In the genomic region with DNA sequence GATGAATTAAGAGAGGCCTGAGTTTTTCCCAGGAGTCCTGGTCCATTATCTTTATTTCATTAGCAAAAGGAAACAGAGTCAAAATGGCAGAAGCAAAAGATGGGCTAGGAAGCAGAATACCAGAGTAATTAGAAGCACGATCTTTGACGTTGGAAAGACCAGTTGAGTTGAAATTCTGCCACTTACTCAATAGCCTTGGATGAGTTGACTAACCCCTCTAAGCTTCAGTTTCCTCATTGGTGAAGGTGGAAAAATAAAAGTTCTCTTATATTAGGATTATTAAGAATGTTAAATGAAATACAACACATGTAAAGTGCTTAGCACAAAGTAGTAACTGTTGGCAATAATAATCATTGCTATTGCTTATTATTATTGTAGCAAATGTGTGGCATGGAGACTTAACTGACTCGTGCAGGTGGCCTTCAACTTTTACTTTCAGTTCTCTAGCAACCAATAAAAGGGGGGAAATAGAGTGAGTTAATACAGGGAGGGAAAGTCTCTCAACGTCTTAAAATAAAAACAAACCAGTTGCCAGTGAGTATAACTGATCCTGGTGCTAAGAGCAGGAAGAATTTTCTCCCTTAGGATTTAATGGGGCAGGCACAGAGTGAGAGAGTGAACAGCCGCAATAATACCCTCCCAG, we compare ENCODE assay signal across 8 cellular contexts. TPM values are rescaled to one million over a fixed set of nuclear protein-coding genes. Genes with fewer than 3 reads are reported as not detected.
DNase-seq lines count a peak whose midpoint lies in the region; ATAC-seq, FAIRE-seq and TF ChIP-seq lines count a peak whose summit lies in the region.
"Not testable (repeated sequence)": the region's sequence is repeated elsewhere in the genome, so short reads cannot be mapped to it uniquely, and the experiment has no call there.

No MANE protein-coding gene starts in this region.

- H3K36me3 ChIP-seq in SU-DHL-6 (ENCODE audit: low read length); right lobe of liver: not testable (repeated sequence)

- H3K4me3 Mint-ChIP-seq in activated naive CD4-positive, alpha-beta T cell treated with anti-CD3 and anti-CD28 coated beads, Interleukin-2, amount 10 ng/mL, durations not matched to agents 7 days and 5 days, result peak overlapping the region; percentile 54

- H3K4me3 ChIP-seq in A549; SU-DHL-6 (ENCODE audit: insufficient read depth, low read length, poor library complexity, severe bottlenecking): not testable (repeated sequence)
- peak overlapping the region in 1 of 3 donors; percentile 1 for H3K4me3 ChIP-seq in right lobe of liver

- CTCF ChIA-PET in A549 (lab: Yijun Ruan, JAX), result not testable (repeated sequence)
- CTCF ChIA-PET in activated naive CD4-positive, alpha-beta T cell treated with anti-CD3 and anti-CD28 coated beads, Interleukin-2, amount 10 ng/mL, durations not matched to agents 7 days and 5 days (lab: Charles Lee), result interaction anchor here (0.9 kb wide), 1 partner anchor 39 kb away, joined by 3 read pairs; no protein-coding TSS in a partner anchor

- not testable (repeated sequence) for H3F3A ChIP-seq in SU-DHL-6 (ENCODE audit: insufficient read depth)

- peak overlapping the region; percentile 45 for H3K27ac Mint-ChIP-seq in activated naive CD4-positive, alpha-beta T cell treated with anti-CD3 and anti-CD28 coated beads, Interleukin-2, amount 10 ng/mL, durations not matched to agents 7 days and 5 days

- POLR2A ChIA-PET in A549 (lab: Yijun Ruan, JAX), result not testable (repeated sequence)

- H3K9me3 ChIP-seq in A549; SU-DHL-6 (ENCODE audit: insufficient read depth, low read length); right lobe of liver: not testable (repeated sequence)

- TF ChIP-seq POLR2A in A549 (IDR thresholded peaks at IDR 0.05; ENCODE audit: low read length); right lobe of liver (IDR thresholded peaks at IDR 0.05): not testable (repeated sequence)

- peaks cover 15% of the 10 kb centered on the region for H3K4me1 Mint-ChIP-seq in activated naive CD4-positive, alpha-beta T cell treated with anti-CD3 and anti-CD28 coated beads, Interleukin-2, amount 10 ng/mL, durations not matched to agents 7 days and 5 days

- H3K27ac ChIP-seq in A549; SU-DHL-6 (ENCODE audit: low read depth, low read length); right lobe of liver: not testable (repeated sequence)

- not testable (repeated sequence) for H3K79me2 ChIP-seq in SU-DHL-6 (ENCODE audit: insufficient read depth, low read length)

- H3K9me3 Mint-ChIP-seq in activated naive CD4-positive, alpha-beta T cell treated with anti-CD3 and anti-CD28 coated beads, Interleukin-2, amount 10 ng/mL, durations not matched to agents 7 days and 5 days, result not testable (repeated sequence)

- not testable (repeated sequence) for H4K20me1 ChIP-seq in SU-DHL-6 (ENCODE audit: low read depth, low read length)

- TF ChIP-seq CTCF in A549 (IDR thresholded peaks at IDR 0.05); SU-DHL-6 (IDR thresholded peaks at IDR 0.05; ENCODE audit: insufficient read depth, low read length, poor library complexity, severe bottlenecking); right lobe of liver (IDR thresholded peaks at IDR 0.05): not testable (repeated sequence)

- peak overlapping the region; percentile 32; the same call in 1 of the 3 replicates for H3K4me2 ChIP-seq in A549
- H3K4me2 ChIP-seq in SU-DHL-6 (ENCODE audit: low read depth, low read length, poor library complexity, severe bottlenecking), result peak overlapping the region; percentile 30

- not testable (repeated sequence) for H3K36me3 Mint-ChIP-seq in activated naive CD4-positive, alpha-beta T cell treated with anti-CD3 and anti-CD28 coated beads, Interleukin-2, amount 10 ng/mL, durations not matched to agents 7 days and 5 days

- not testable (repeated sequence) for H3K9me2 ChIP-seq in SU-DHL-6 (replicated peaks; ENCODE audit: insufficient read depth, low read length)

- intact Hi-C loops in right lobe of liver (cut with DNase I), result not testable (repeated sequence)

- peak; percentile 70 for FAIRE-seq in A549 (lab: Jason Lieb, UNC)

- not testable (repeated sequence) for ATAC-seq in A549
- peak; percentile 82 for ATAC-seq in GM18858 (IDR thresholded peaks at IDR 0.05; ENCODE audit: unreplicated experiment)
- peak; percentile 69 for ATAC-seq in GM21423 (IDR thresholded peaks at IDR 0.05; ENCODE audit: unreplicated experiment)
- peak; percentile 89 for ATAC-seq in HG02885 (IDR thresholded peaks at IDR 0.05; ENCODE audit: poor library complexity, unreplicated experiment)
- peak; percentile 54 for ATAC-seq in HG03558 (IDR thresholded peaks at IDR 0.05; ENCODE audit: extremely low read depth, unreplicated experiment)
- peak in 3 of 4 donors; percentile 24 to 57 (median 57) for ATAC-seq in right lobe of liver

- TF ChIP-seq EP300 in A549 (IDR thresholded peaks at IDR 0.05), result not testable (repeated sequence)

- not testable (repeated sequence) for H3K4me1 ChIP-seq in A549, right lobe of liver

- DNase-seq in A549 (ENCODE audit: low read depth in 1 of 2, low spot score in 1 of 2); activated naive CD4-positive, alpha-beta T cell treated with anti-CD3 and anti-CD28 coated beads, Interleukin-2, amount 10 ng/mL, durations not matched to agents 7 days and 5 days; right lobe of liver: not testable (repeated sequence)

- H3K27me3 ChIP-seq in SU-DHL-6 (ENCODE audit: low read length); right lobe of liver: not testable (repeated sequence)

- not testable (repeated sequence) for H3K27me3 Mint-ChIP-seq in activated naive CD4-positive, alpha-beta T cell treated with anti-CD3 and anti-CD28 coated beads, Interleukin-2, amount 10 ng/mL, durations not matched to agents 7 days and 5 days

- TF ChIP-seq RAD21 in A549 (conservative IDR thresholded peaks at IDR 0.05 in 1 of 2, IDR thresholded peaks at IDR 0.05 in 1 of 2), result not testable (repeated sequence)

- 48% methylated on average over 5 of the region's 5 CpGs for WGBS in A549 (ENCODE audit: missing lambda C conversion rate)
- 21% methylated on average over 5 of the region's 5 CpGs for WGBS in right lobe of liver (ENCODE audit: insufficient coverage, low coverage, low lambda C conversion rate, missing lambda C conversion rate)

- not testable (repeated sequence) for H3K9ac ChIP-seq in SU-DHL-6 (ENCODE audit: low read length)

- H2AFZ ChIP-seq in SU-DHL-6 (ENCODE audit: low read depth, low read length, severe bottlenecking), result not testable (repeated sequence)

RNA-seq across cellular contexts. Expression of gene ACBD5, which starts 50.8 kb away (rescaled TPM):
- polyA plus RNA-seq in A549 (2011; rRNA removed), result 42.0 and 55.8 TPM in 2 replicates
- polyA plus RNA-seq in A549 (2012; cell fraction: cytosol; rRNA removed), result 10.6 and 11.4 TPM in 2 replicates
- polyA plus RNA-seq in A549 (2012; cell fraction: nucleus; rRNA removed), result 4.4 and 6.0 TPM in 2 replicates
- 31.6 to 36.8 TPM (median 35.9 TPM) in 3 replicates for polyA plus RNA-seq in A549 (2017; fragmentation: RNase III; extraction: RNeasy Plus Mini Kit Qiagen cat#74134 plus additional on column Dnase treatment)
- polyA minus RNA-seq in A549 (2011; rRNA and poly(A)+ RNA removed), result 15.4 and 16.0 TPM in 2 replicates
- total RNA-seq in right lobe of liver, result 10 to 100 TPM; 23.1 to 45.9 (median 32.0) TPM
